ENCODE assay signal across 9 cellular contexts in genomic region chr9:133532937-133533668, GRCh38. TPM values are rescaled to one million over a fixed set of nuclear protein-coding genes. Genes with fewer than 3 reads are reported as not detected.
DNase-seq lines count a peak whose midpoint lies in the region; ATAC-seq, FAIRE-seq and TF ChIP-seq lines count a peak whose summit lies in the region.
"Had no signal": no experiment of that assay in that cellular context is flagged by ENCODE, and none has a peak within 500 bp of the region (broad histone marks: within the 10 kb centered on the region; RNA-seq: fewer than 3 reads in every experiment).

No MANE protein-coding gene starts in this region.

- H3K4me1 ChIP-seq in A549: no peaks in the 10 kb centered on the region
- no peaks in the 10 kb centered on the region for H3K4me1 ChIP-seq in effector memory CD4-positive, alpha-beta T cell (ENCODE audit: control insufficient read depth, insufficient read depth, low read length, poor library complexity, severe bottlenecking)
- peaks cover 0 to 21% of the 10 kb centered on the region in 2 donors for H3K4me1 ChIP-seq in naive thymus-derived CD4-positive, alpha-beta T cell (ENCODE audit: control insufficient read depth in 2 of 2, insufficient read depth in 2 of 2, low read length in 2 of 2)

- FAIRE-seq in A549 (lab: Jason Lieb, UNC): no peak
- peak; percentile 67 for FAIRE-seq in GM18507 (lab: Jason Lieb, UNC)

- no peak overlapping the region for H3K27ac ChIP-seq in A549
- no peak overlapping the region for H3K27ac ChIP-seq in effector memory CD4-positive, alpha-beta T cell (ENCODE audit: insufficient read depth, low read length, poor library complexity, severe bottlenecking)
- H3K27ac ChIP-seq in naive thymus-derived CD4-positive, alpha-beta T cell (ENCODE audit: low read depth, low read length): no peak overlapping the region

- H3K4me3 ChIP-seq in A549: no peak overlapping the region
- H3K4me3 ChIP-seq in effector memory CD4-positive, alpha-beta T cell (ENCODE audit: insufficient read depth, low read depth, low read length, poor library complexity, severe bottlenecking): no peak overlapping the region
- no peak overlapping the region for H3K4me3 ChIP-seq in naive thymus-derived CD4-positive, alpha-beta T cell (ENCODE audit: low read length)

- no peaks in the 10 kb centered on the region for H3K36me3 Mint-ChIP-seq in activated CD8-positive, alpha-beta T cell treated with anti-CD3 and anti-CD28 coated beads for 36 hours (ENCODE audit: low read depth)
- no peaks in the 10 kb centered on the region for H3K36me3 Mint-ChIP-seq in naive thymus-derived CD4-positive, alpha-beta T cell

- H3K27me3 ChIP-seq in effector memory CD4-positive, alpha-beta T cell (replicated peaks; ENCODE audit: control insufficient read depth, insufficient read depth, low read length, poor library complexity, severe bottlenecking): peaks cover 17% of the 10 kb centered on the region
- no peaks in the 10 kb centered on the region for H3K27me3 ChIP-seq in naive thymus-derived CD4-positive, alpha-beta T cell (ENCODE audit: control insufficient read depth in 2 of 2, insufficient read depth in 2 of 2, low read length in 2 of 2)

- POLR2A ChIA-PET in A549 (lab: Yijun Ruan, JAX): no interaction called here
- POLR2A ChIA-PET in activated CD8-positive, alpha-beta T cell treated with anti-CD3 and anti-CD28 coated beads for 36 hours (lab: Charles Lee): no interaction called here
- POLR2A ChIA-PET in naive thymus-derived CD4-positive, alpha-beta T cell (lab: Charles Lee): interaction anchor here (0.7 to 2.2 kb wide), 2 partner anchors 23 to 51 kb away, joined by 3 to 11 read pairs; no protein-coding TSS in a partner anchor

- H3K9me3 Mint-ChIP-seq in activated CD8-positive, alpha-beta T cell treated with anti-CD3 and anti-CD28 coated beads for 36 hours: no peaks in the 10 kb centered on the region
- peaks cover 0 to 5% (median 0%) of the 10 kb centered on the region in 11 donors for H3K9me3 Mint-ChIP-seq in naive thymus-derived CD4-positive, alpha-beta T cell

- WGBS in A549 (ENCODE audit: missing lambda C conversion rate): 66% methylated on average over 20 of the region's 20 CpGs

- TF ChIP-seq RAD21 in A549 (conservative IDR thresholded peaks at IDR 0.05 in 1 of 2, IDR thresholded peaks at IDR 0.05 in 1 of 2): peak; percentile 60 to 84

- ATAC-seq in A549 (peak; percentile 43 to 83; a peak in 4 of 6 replicates), HG03520 (IDR thresholded peaks at IDR 0.05; ENCODE audit: unreplicated experiment) (no peak)
- peak; percentile 85 for ATAC-seq in activated CD8-positive, alpha-beta T cell treated with anti-CD3 and anti-CD28 coated beads for 36 hours
- peak; percentile 86 for ATAC-seq in naive thymus-derived CD4-positive, alpha-beta T cell
- no peak for ATAC-seq in stimulated activated naive CD8-positive, alpha-beta T cell treated with anti-CD3 and anti-CD28 coated beads, Interleukin-15, Interleukin-2, amounts not matched to agents 100 U/mL and 50 U/mL, for 24 hours

- peak; percentile 41 to 78 for DNase-seq in A549 (ENCODE audit: low read depth in 1 of 2, low spot score in 1 of 2)
- peak; percentile 29 for DNase-seq in GM18507 (ENCODE audit: extremely low spot score, insufficient read length, low read depth)
- DNase-seq in NCI-H524 treated with DMSO at 0.1 percent for 48 hours (lab: John Stamatoyannopoulos, UW): peak; percentile 44
- DNase-seq in activated CD8-positive, alpha-beta T cell treated with anti-CD3 and anti-CD28 coated beads for 36 hours: peak; percentile 87
- peak; percentile 13 to 22 (median 14) for DNase-seq in effector memory CD4-positive, alpha-beta T cell
- peak; percentile 47 to 84 (median 77) for DNase-seq in naive thymus-derived CD4-positive, alpha-beta T cell
- DNase-seq in stimulated activated naive CD8-positive, alpha-beta T cell treated with anti-CD3 and anti-CD28 coated beads, Interleukin-15, Interleukin-2, amounts not matched to agents 100 U/mL and 50 U/mL, for 24 hours: peak; percentile 80

- CTCF ChIA-PET in A549 (lab: Yijun Ruan, JAX): interaction anchor here (0.8 to 8.7 kb wide), 15 partner anchors 10 to 209 kb away, joined by 3 to 72 read pairs (median 3); no protein-coding TSS in a partner anchor
- CTCF ChIA-PET in activated CD8-positive, alpha-beta T cell treated with anti-CD3 and anti-CD28 coated beads for 36 hours (lab: Charles Lee): interaction anchor here (0.7 to 2.4 kb wide), 9 partner anchors 10 to 210 kb away, joined by 3 to 15 read pairs (median 3); no protein-coding TSS in a partner anchor
- CTCF ChIA-PET in naive thymus-derived CD4-positive, alpha-beta T cell (lab: Charles Lee): interaction anchor here (0.7 to 0.8 kb wide), 3 partner anchors 176 to 194 kb away, joined by 3 to 5 read pairs (median 3); no protein-coding TSS in a partner anchor

- H3K27me3 Mint-ChIP-seq in activated CD8-positive, alpha-beta T cell treated with anti-CD3 and anti-CD28 coated beads for 36 hours: peaks cover 5% of the 10 kb centered on the region
- H3K27me3 Mint-ChIP-seq in naive thymus-derived CD4-positive, alpha-beta T cell: peaks cover 0 to 18% (median 7%) of the 10 kb centered on the region in 5 donors

- peak; percentile 43; the same call in 2 of the 3 replicates for TF ChIP-seq CTCF in A549 (IDR thresholded peaks at IDR 0.05)
- TF ChIP-seq CTCF in activated CD8-positive, alpha-beta T cell treated with anti-CD3 and anti-CD28 coated beads for 36 hours (IDR thresholded peaks at IDR 0.05): peak; percentile 55

- H3K4me3 Mint-ChIP-seq in activated CD8-positive, alpha-beta T cell treated with anti-CD3 and anti-CD28 coated beads for 36 hours: no peak overlapping the region
- peak overlapping the region in 9 of 10 donors; percentile 57 to 82 (median 72) for H3K4me3 Mint-ChIP-seq in naive thymus-derived CD4-positive, alpha-beta T cell

- no peak overlapping the region for H3K4me2 ChIP-seq in A549

- peaks cover 12% of the 10 kb centered on the region for H3K4me1 Mint-ChIP-seq in activated CD8-positive, alpha-beta T cell treated with anti-CD3 and anti-CD28 coated beads for 36 hours (ENCODE audit: low read depth)
- peaks cover 6 to 24% (median 13%) of the 10 kb centered on the region in 7 donors for H3K4me1 Mint-ChIP-seq in naive thymus-derived CD4-positive, alpha-beta T cell

- H3K36me3 ChIP-seq in effector memory CD4-positive, alpha-beta T cell (ENCODE audit: control insufficient read depth, insufficient read depth, low read length): no peaks in the 10 kb centered on the region
- H3K36me3 ChIP-seq in naive thymus-derived CD4-positive, alpha-beta T cell (ENCODE audit: control insufficient read depth in 2 of 3, insufficient read depth in 3 of 3, low read length in 3 of 3): no peaks in the 10 kb centered on the region

- no peaks in the 10 kb centered on the region for H3K9me3 ChIP-seq in A549
- no peaks in the 10 kb centered on the region for H3K9me3 ChIP-seq in effector memory CD4-positive, alpha-beta T cell (ENCODE audit: control insufficient read depth, low read length)
- H3K9me3 ChIP-seq in naive thymus-derived CD4-positive, alpha-beta T cell (ENCODE audit: control insufficient read depth in 2 of 3, low read length in 3 of 3): no peaks in the 10 kb centered on the region

- no peak for TF ChIP-seq POLR2A in A549 (IDR thresholded peaks at IDR 0.05; ENCODE audit: low read length)

- no peak overlapping the region for H3K27ac Mint-ChIP-seq in activated CD8-positive, alpha-beta T cell treated with anti-CD3 and anti-CD28 coated beads for 36 hours
- peak overlapping the region in 8 of 9 donors; percentile 58 to 91 (median 80) for H3K27ac Mint-ChIP-seq in naive thymus-derived CD4-positive, alpha-beta T cell

- TF ChIP-seq EP300 in A549 (IDR thresholded peaks at IDR 0.05): no peak

- intact Hi-C loops in activated CD8-positive, alpha-beta T cell treated with anti-CD3 and anti-CD28 coated beads for 36 hours (cut with micrococcal nuclease): loop anchor here (10.0 kb wide), 1 partner anchor 192 kb away; no protein-coding TSS in a partner anchor
- intact Hi-C loops in naive thymus-derived CD4-positive, alpha-beta T cell (cut with micrococcal nuclease): loop anchor here (1.0 kb wide), 2 partner anchors 123 to 193 kb away; no protein-coding TSS in a partner anchor

TF ChIP-seq in A549, 52 proteins besides CTCF, POLR2A, EP300 and RAD21:
- TF ChIP-seq SMC3 (IDR thresholded peaks at IDR 0.05) (peak; percentile 66), NPAS2 (CRISPR knock-in tag; IDR thresholded peaks at IDR 0.05; ENCODE audit: borderline replicate concordance) (no peak), JUNB (IDR thresholded peaks at IDR 0.05) (no peak), RCOR1 (IDR thresholded peaks at IDR 0.05; ENCODE audit: low read depth, low read length) (no peak)
TF ChIP-seq in A549: peak in this region for 1.

RNA-seq across cellular contexts. Expression of gene ADAMTSL2, which starts 1.4 kb away (rescaled TPM):
- polyA plus RNA-seq in A549 (2011; rRNA removed): not detected in 2 replicates
- 0.01 TPM in 2 replicates for polyA plus RNA-seq in A549 (2012; cell fraction: cytosol; rRNA removed)
- polyA plus RNA-seq in A549 (2012; cell fraction: nucleus; rRNA removed): not detected in 2 replicates
- not detected in 3 replicates for polyA plus RNA-seq in A549 (2017; fragmentation: RNase III; extraction: RNeasy Plus Mini Kit Qiagen cat#74134 plus additional on column Dnase treatment)
- not detected in 2 replicates for polyA minus RNA-seq in A549 (2011; rRNA and poly(A)+ RNA removed)
- total RNA-seq in activated CD8-positive, alpha-beta T cell treated with anti-CD3 and anti-CD28 coated beads for 36 hours: under 1 TPM; 0.11 to 0.25 TPM
- 1 to 10 TPM in 1 of 5 experiments, under 1 TPM in 3, not detected in 1; 0.69 to 2.7 (median 0.81) TPM for total RNA-seq in naive thymus-derived CD4-positive, alpha-beta T cell
- under 1 TPM; 0.16 to 0.19 TPM for polyA plus RNA-seq in naive thymus-derived CD4-positive, alpha-beta T cell
- total RNA-seq: pulmonary artery endothelial cell had no signal

RNA-seq across cellular contexts. Expression of gene MYMK, which starts 8.3 kb away (rescaled TPM):
- not detected in 2 replicates for polyA plus RNA-seq in A549 (2011; rRNA removed)
- polyA plus RNA-seq in A549 (2012; cell fraction: cytosol; rRNA removed): not detected in 2 replicates
- not detected in 2 replicates for polyA plus RNA-seq in A549 (2012; cell fraction: nucleus; rRNA removed)
- not detected in 3 replicates for polyA plus RNA-seq in A549 (2017; fragmentation: RNase III; extraction: RNeasy Plus Mini Kit Qiagen cat#74134 plus additional on column Dnase treatment)
- not detected in 2 replicates for polyA minus RNA-seq in A549 (2011; rRNA and poly(A)+ RNA removed)
- not detected for total RNA-seq in activated CD8-positive, alpha-beta T cell treated with anti-CD3 and anti-CD28 coated beads for 36 hours
- not detected for total RNA-seq in naive thymus-derived CD4-positive, alpha-beta T cell
- not detected for polyA plus RNA-seq in naive thymus-derived CD4-positive, alpha-beta T cell
- total RNA-seq: pulmonary artery endothelial cell had no signal

RNA-seq across cellular contexts. Expression of gene SLC2A6, which starts 54.2 kb away (rescaled TPM):
- polyA plus RNA-seq in A549 (2011; rRNA removed) (3.7 and 4.6 TPM in 2 replicates), A549 (2017; fragmentation: RNase III; extraction: RNeasy Plus Mini Kit Qiagen cat#74134 plus additional on column Dnase treatment) (15.4 to 21.2 TPM (median 20.5 TPM) in 3 replicates)
- 9.7 and 16.3 TPM in 2 replicates for polyA plus RNA-seq in A549 (2012; cell fraction: cytosol; rRNA removed)
- 20.8 and 32.7 TPM in 2 replicates for polyA plus RNA-seq in A549 (2012; cell fraction: nucleus; rRNA removed)
- 4.2 and 5.8 TPM in 2 replicates for polyA minus RNA-seq in A549 (2011; rRNA and poly(A)+ RNA removed)
- total RNA-seq in activated CD8-positive, alpha-beta T cell treated with anti-CD3 and anti-CD28 coated beads for 36 hours: 1 to 10 TPM; 5.4 to 6.7 TPM
- total RNA-seq in naive thymus-derived CD4-positive, alpha-beta T cell: 10 to 100 TPM in 1 of 5 experiments, 1 to 10 TPM in 4; 2.4 to 34.7 (median 3.6) TPM
- polyA plus RNA-seq in naive thymus-derived CD4-positive, alpha-beta T cell: 1 to 10 TPM; 2.6 TPM

Comparison
In these comparisons a context has a peak if more than half of its experiments do, and no peak if none do; other contexts are left out.
1. ATAC-seq: peak in A549 (2 of 2), activated CD8-positive, alpha-beta T cell treated with anti-CD3 and anti-CD28 coated beads for 36 hours (single experiment) and naive thymus-derived CD4-positive, alpha-beta T cell (single experiment); none in stimulated activated naive CD8-positive, alpha-beta T cell treated with anti-CD3 and anti-CD28 coated beads, Interleukin-15, Interleukin-2, amounts not matched to agents 100 U/mL and 50 U/mL, for 24 hours (single experiment) and HG03520 (single experiment).
2. DNase-seq: peak in every context shown above with its lines; median percentile 87 in activated CD8-positive, alpha-beta T cell treated with anti-CD3 and anti-CD28 coated beads for 36 hours; 80 in stimulated activated naive CD8-positive, alpha-beta T cell treated with anti-CD3 and anti-CD28 coated beads, Interleukin-15, Interleukin-2, amounts not matched to agents 100 U/mL and 50 U/mL, for 24 hours; 77 in naive thymus-derived CD4-positive, alpha-beta T cell; 60 in A549; 44 in NCI-H524 treated with DMSO at 0.1 percent for 48 hours; 29 in GM18507; 14 in effector memory CD4-positive, alpha-beta T cell.